Comparison of ENCODE assay signal across 12 cellular contexts in genomic region chr18:44537521-44537920, GRCh38.
A peak's percentile ranks its signal among the peaks of the same experiment; 100 is the strongest.
DNase-seq lines count a peak whose midpoint lies in the region; ATAC-seq and TF ChIP-seq lines count a peak whose summit lies in the region.
"Had no signal": no experiment of that assay in that cellular context is flagged by ENCODE, and none has a peak within 500 bp of the region (broad histone marks: within the 10 kb centered on the region; RNA-seq: fewer than 3 reads in every experiment).

No MANE protein-coding gene starts in this region.

- no peaks in the 10 kb centered on the region for H3K36me3 ChIP-seq in mesenchymal stem cell (ENCODE audit: control insufficient read depth in 1 of 2, insufficient read depth in 2 of 2, low read depth in 1 of 2, low read length in 2 of 2)
- H3K36me3 ChIP-seq: colonic mucosa had no signal

- H3K4me2 ChIP-seq in mesenchymal stem cell (ENCODE audit: low read length, poor library complexity, severe bottlenecking): no peak overlapping the region

- no peak overlapping the region for H3K9ac ChIP-seq in mesenchymal stem cell (ENCODE audit: low read length)

- no peaks in the 10 kb centered on the region for H3K36me3 Mint-ChIP-seq in chondrocyte (ENCODE audit: low read depth)
- H3K36me3 Mint-ChIP-seq: CD8-positive, alpha-beta T cell had no signal

- H3K9me3 Mint-ChIP-seq in chondrocyte (ENCODE audit: low read depth): peaks cover 6% of the 10 kb centered on the region
- H3K9me3 Mint-ChIP-seq: activated T-cell treated with anti-CD3 and anti-CD28 coated beads, Interleukin-2, amount 50 U/mL, for 4 hours; CD8-positive, alpha-beta T cell had no signal

- no peaks in the 10 kb centered on the region for H3K79me1 ChIP-seq in mesenchymal stem cell (replicated peaks; ENCODE audit: low read length, poor library complexity, severe bottlenecking)

- H3K4me3 Mint-ChIP-seq in chondrocyte (ENCODE audit: unreplicated experiment): no peak overlapping the region
- H3K4me3 Mint-ChIP-seq: activated T-cell treated with anti-CD3 and anti-CD28 coated beads, Interleukin-2, amount 50 U/mL, for 4 hours; CD8-positive, alpha-beta T cell had no signal

- no peak overlapping the region for H2AK5ac ChIP-seq in mesenchymal stem cell (ENCODE audit: low read length, severe bottlenecking)

- ATAC-seq in GM21576 (IDR thresholded peaks at IDR 0.05; ENCODE audit: unreplicated experiment): no peak
- no peak for ATAC-seq in GM21717 (IDR thresholded peaks at IDR 0.05; ENCODE audit: unreplicated experiment)
- ATAC-seq: activated T-cell treated with anti-CD3 and anti-CD28 coated beads, Interleukin-2, amount 50 U/mL, for 4 hours; CD8-positive, alpha-beta T cell had no signal

- H3K18ac ChIP-seq in mesenchymal stem cell (ENCODE audit: low read depth in 1 of 2, low read length in 2 of 2): no peak overlapping the region

- no peak overlapping the region for H2BK12ac ChIP-seq in mesenchymal stem cell (ENCODE audit: low read length in 2 of 2)

- no peak overlapping the region for H3K4me3 ChIP-seq in AG10803 (ENCODE audit: low read length)
- no peak overlapping the region for H3K4me3 ChIP-seq in mesenchymal stem cell (ENCODE audit: insufficient read depth in 1 of 2, low read depth in 1 of 2, low read length in 2 of 2)
- H3K4me3 ChIP-seq: colonic mucosa had no signal

- no peak overlapping the region for H2AFZ ChIP-seq in mesenchymal stem cell (ENCODE audit: low read depth, low read length)

- peak overlapping the region; percentile 60 for H3K27ac ChIP-seq in mesenchymal stem cell (ENCODE audit: low read length, poor library complexity, severe bottlenecking)
- H3K27ac ChIP-seq: colonic mucosa had no signal

- no peak for TF ChIP-seq CTCF in AG10803 (conservative IDR thresholded peaks at IDR 0.05; ENCODE audit: low read length)
- no peak for TF ChIP-seq CTCF in chondrocyte (IDR thresholded peaks at IDR 0.05)

- no peak overlapping the region for H3K14ac ChIP-seq in mesenchymal stem cell (ENCODE audit: low read length in 2 of 2)

- H3K4ac ChIP-seq in mesenchymal stem cell (ENCODE audit: low read depth in 1 of 2, low read length in 2 of 2): no peak overlapping the region

- H3K4me1 Mint-ChIP-seq in chondrocyte (ENCODE audit: low read depth): peaks cover 56% of the 10 kb centered on the region

- H3K4me1 ChIP-seq in mesenchymal stem cell (ENCODE audit: control insufficient read depth, insufficient read depth, low read depth, low read length): peaks cover 2% of the 10 kb centered on the region
- H3K4me1 ChIP-seq: colonic mucosa had no signal

- no peak overlapping the region for H4K8ac ChIP-seq in mesenchymal stem cell (ENCODE audit: low read length)

- H4K91ac ChIP-seq in mesenchymal stem cell (ENCODE audit: low read length): no peak overlapping the region

- H2BK5ac ChIP-seq in mesenchymal stem cell (ENCODE audit: low read depth, low read length, poor library complexity, severe bottlenecking): no peak overlapping the region

- H3K9me3 ChIP-seq in mesenchymal stem cell (ENCODE audit: control insufficient read depth, low read length): no peaks in the 10 kb centered on the region
- H3K9me3 ChIP-seq: colonic mucosa had no signal

- H3K27me3 ChIP-seq in mesenchymal stem cell (ENCODE audit: control insufficient read depth in 1 of 2, insufficient read depth in 1 of 2, low read length in 2 of 2): no peaks in the 10 kb centered on the region
- H3K27me3 ChIP-seq: colonic mucosa had no signal

- no peak overlapping the region for H2BK15ac ChIP-seq in mesenchymal stem cell (ENCODE audit: low read depth, poor library complexity, severe bottlenecking)

- no peak overlapping the region for H3K23ac ChIP-seq in mesenchymal stem cell (ENCODE audit: low read length in 2 of 2)

- no peaks in the 10 kb centered on the region for H3K27me3 Mint-ChIP-seq in chondrocyte (ENCODE audit: low read depth)

- peak; percentile 93 for DNase-seq in AG10803 (ENCODE audit: low read depth)
- peak; percentile 68 for DNase-seq in NCI-H2171 (lab: John Stamatoyannopoulos, UW)
- DNase-seq in chondrocyte (ENCODE audit: low spot score): no peak
- DNase-seq in mesenchymal stem cell: peak; percentile 74
- DNase-seq in stimulated activated CD4-positive, alpha-beta T cell treated with anti-CD3 and anti-CD28 coated beads, Interleukin-4, amount 100 ng/mL, for 24 hours: no peak
- DNase-seq in activated CD8-positive, alpha-beta memory T cell treated with anti-CD3 and anti-CD28 coated beads, Interleukin-2, amount 50 U/mL, for 48 hours: no peak
- DNase-seq: activated T-cell treated with anti-CD3 and anti-CD28 coated beads, Interleukin-2, amount 50 U/mL, for 4 hours; CD8-positive, alpha-beta T cell; colonic mucosa; T-helper 9 cell had no signal

- H2BK120ac ChIP-seq in mesenchymal stem cell (ENCODE audit: low read depth, low read length): no peak overlapping the region

- H3K27ac Mint-ChIP-seq in chondrocyte (ENCODE audit: unreplicated experiment): peak overlapping the region; percentile 81
- H3K27ac Mint-ChIP-seq: CD8-positive, alpha-beta T cell had no signal

- 20% methylated on average over 2 of the region's 2 CpGs for WGBS in mesenchymal stem cell

Comparison
In these comparisons a context has a peak if more than half of its experiments do, and no peak if none do; other contexts are left out.
1. DNase-seq: peak in AG10803 (single experiment), NCI-H2171 (single experiment) and mesenchymal stem cell (single experiment); none in chondrocyte (single experiment), stimulated activated CD4-positive, alpha-beta T cell treated with anti-CD3 and anti-CD28 coated beads, Interleukin-4, amount 100 ng/mL, for 24 hours (single experiment) and activated CD8-positive, alpha-beta memory T cell treated with anti-CD3 and anti-CD28 coated beads, Interleukin-2, amount 50 U/mL, for 48 hours (single experiment).